14 cellular contexts compared by ENCODE assay signal in genomic region chr5:75044406-75044805, GRCh38. TPM values are rescaled to one million over a fixed set of nuclear protein-coding genes. Genes with fewer than 3 reads are reported as not detected.
DNase-seq lines count a peak whose midpoint lies in the region; ATAC-seq and TF ChIP-seq lines count a peak whose summit lies in the region.
"Had no signal": no experiment of that assay in that cellular context is flagged by ENCODE, and none has a peak within 500 bp of the region (broad histone marks: within the 10 kb centered on the region; RNA-seq: fewer than 3 reads in every experiment).

No MANE protein-coding gene starts in this region.

- peak overlapping the region in 1 of 2 donors; percentile 61 for H3K4me3 Mint-ChIP-seq in CD14-positive monocyte
- H3K4me3 Mint-ChIP-seq: B cell had no signal

- H2AFZ ChIP-seq in Loucy (ENCODE audit: low read length) = no peak overlapping the region

- no peak for TF ChIP-seq POLR2A in upper lobe of left lung (IDR thresholded peaks at IDR 0.05)

- H3K4me1 ChIP-seq in Loucy (ENCODE audit: insufficient read depth, low read length, poor library complexity, severe bottlenecking) = peaks cover 61% of the 10 kb centered on the region
- H3K4me1 ChIP-seq in upper lobe of left lung = peaks cover 0 to 9% (median 0%) of the 10 kb centered on the region in 4 donors
- H3K4me1 ChIP-seq: gastrocnemius medialis had no signal

- no peak overlapping the region for H3K9ac ChIP-seq in Loucy (ENCODE audit: low read depth, low read length, poor library complexity, severe bottlenecking)

- H3K36me3 ChIP-seq in Loucy (ENCODE audit: insufficient read depth, low read length) = peaks cover 19% of the 10 kb centered on the region; the same call in 1 of the 2 replicates
- H3K36me3 ChIP-seq in upper lobe of left lung = no peaks in the 10 kb centered on the region
- H3K36me3 ChIP-seq: thoracic aorta had no signal

- TF ChIP-seq EP300 in upper lobe of left lung (IDR thresholded peaks at IDR 0.05) = no peak

- H3K36me3 Mint-ChIP-seq in CD14-positive monocyte = no peaks in the 10 kb centered on the region

- H3K4me3 ChIP-seq in Loucy (ENCODE audit: low read length, poor library complexity, severe bottlenecking) (no peak overlapping the region), upper lobe of left lung (no peak overlapping the region)
- H3K4me3 ChIP-seq: gastrocnemius medialis, thoracic aorta had no signal

- H3K9me3 Mint-ChIP-seq in CD14-positive monocyte = peaks cover 0 to 2% (median 0%) of the 10 kb centered on the region in 7 donors

- intact Hi-C loops in CD14-positive monocyte (cut with micrococcal nuclease) = no loop called here

- H4K20me1 ChIP-seq in Loucy (ENCODE audit: insufficient read depth, low read length, poor library complexity, severe bottlenecking) = no peaks in the 10 kb centered on the region

- H3K4me2 ChIP-seq in Loucy (ENCODE audit: low read depth, low read length, poor library complexity, severe bottlenecking) = peak overlapping the region; percentile 11

- peaks cover 4% of the 10 kb centered on the region in 3 donors for H3K27me3 Mint-ChIP-seq in CD14-positive monocyte (ENCODE audit: low read depth in 3 of 3)

- 71 to 80% methylated on average over 7 of the region's 7 CpGs for WGBS in upper lobe of left lung, 2 donors

- H3K9me3 ChIP-seq in Loucy (ENCODE audit: insufficient read depth, low read depth, low read length) (no peaks in the 10 kb centered on the region), upper lobe of left lung (no peaks in the 10 kb centered on the region)
- H3K9me3 ChIP-seq: gastrocnemius medialis, thoracic aorta had no signal

- peaks cover 7% of the 10 kb centered on the region for H3K4me1 Mint-ChIP-seq in CD14-positive monocyte
- H3K4me1 Mint-ChIP-seq: B cell had no signal

- H3K9me2 ChIP-seq in Loucy (replicated peaks; ENCODE audit: low read depth, low read length) = no peaks in the 10 kb centered on the region

- no peak overlapping the region for H3K27ac Mint-ChIP-seq in CD14-positive monocyte
- H3K27ac Mint-ChIP-seq: B cell, progenitor cell of endocrine pancreas had no signal

- DNase-seq in CD14-positive monocyte (ENCODE audit: low spot score) (peak; percentile 58), medulla oblongata (ENCODE audit: extremely low spot score) (peak; percentile 57), H4 (ENCODE audit: low spot score) (no peak), upper lobe of left lung (no peak), NAMALWA (ENCODE audit: low spot score) (no peak)
- DNase-seq: NCI-H524 had no signal

- H3F3A ChIP-seq in Loucy (ENCODE audit: low read depth) = no peaks in the 10 kb centered on the region

- peak overlapping the region; percentile 48 for H3K27ac ChIP-seq in cingulate gyrus (ENCODE audit: low read depth, low read length)
- H3K27ac ChIP-seq in upper lobe of left lung = no peak overlapping the region
- H3K27ac ChIP-seq: gastrocnemius medialis, thoracic aorta had no signal

- H3K79me2 ChIP-seq in Loucy (ENCODE audit: insufficient read depth, low read length) = peaks cover 45% of the 10 kb centered on the region

- H3K27me3 ChIP-seq in Loucy (ENCODE audit: insufficient read depth, low read length, poor library complexity, severe bottlenecking) (no peaks in the 10 kb centered on the region), upper lobe of left lung (no peaks in the 10 kb centered on the region)
- H3K27me3 ChIP-seq: gastrocnemius medialis had no signal

- TF ChIP-seq CTCF in CD14-positive monocyte (IDR thresholded peaks at IDR 0.05) (no peak), Loucy (conservative IDR thresholded peaks at IDR 0.05; ENCODE audit: low read length) (no peak), upper lobe of left lung (IDR thresholded peaks at IDR 0.05) (no peak)

- no peak for ATAC-seq in upper lobe of left lung (ENCODE audit: low FRiP score in 2 of 2)
- no peak for ATAC-seq in HG03521 (IDR thresholded peaks at IDR 0.05; ENCODE audit: unreplicated experiment)
- ATAC-seq: gastrocnemius medialis had no signal

RNA-seq across cellular contexts. Expression of gene GCNT4, which starts 8.0 kb away (rescaled TPM):
- polyA plus RNA-seq in CD14-positive monocyte = not detected
- 0.06 and 0.12 TPM in 2 replicates for total RNA-seq in H4 (2014; rRNA removed; shearing (Covaris generic))
- total RNA-seq in upper lobe of left lung = 1 to 10 TPM in 5 of 6 donors, under 1 TPM in 1; 0.33 to 3.6 (median 1.8) TPM
- total RNA-seq: B cell, RPMI7951 had no signal

Comparison
In these comparisons a context has a peak if more than half of its experiments do, and no peak if none do; other contexts are left out.
1. DNase-seq: peak in CD14-positive monocyte (single experiment) and medulla oblongata (single experiment); none in H4 (single experiment), upper lobe of left lung (0 of 2) and NAMALWA (single experiment).